In genomic region chr9:94002316-94003140, GRCh38 we compare ENCODE assay signal across 9 cellular contexts. TPM values are rescaled to one million over a fixed set of nuclear protein-coding genes. Genes with fewer than 3 reads are reported as not detected.
DNase-seq lines count a peak whose midpoint lies in the region; ATAC-seq and TF ChIP-seq lines count a peak whose summit lies in the region.
"Had no signal": no experiment of that assay in that cellular context is flagged by ENCODE, and none has a peak within 500 bp of the region (broad histone marks: within the 10 kb centered on the region; RNA-seq: fewer than 3 reads in every experiment).

No MANE protein-coding gene starts in this region.

- TF ChIP-seq CTCF in OCI-LY1 (IDR thresholded peaks at IDR 0.05; ENCODE audit: low read length): peak; percentile 79
- peak; percentile 70 for TF ChIP-seq CTCF in mesothelial cell of epicardium (IDR thresholded peaks at IDR 0.05; ENCODE audit: unreplicated experiment)

- no peak overlapping the region for H3K27ac ChIP-seq in OCI-LY1 (ENCODE audit: low read depth, low read length, poor library complexity, severe bottlenecking)

- no peak overlapping the region for H3K9ac ChIP-seq in OCI-LY1 (ENCODE audit: low read length)

- no peak overlapping the region for H3K4me3 ChIP-seq in OCI-LY1 (ENCODE audit: low read depth, low read length, poor library complexity, severe bottlenecking)

- H2AFZ ChIP-seq in OCI-LY1 (ENCODE audit: low read length): no peak overlapping the region

- peaks cover 4% of the 10 kb centered on the region for H3K9me3 Mint-ChIP-seq in activated CD4-positive, alpha-beta T cell treated with anti-CD3 and anti-CD28 coated beads, Interleukin-2, amount 10 ng/mL, durations not matched to agents 24 days and 14 days
- peaks cover 3% of the 10 kb centered on the region for H3K9me3 Mint-ChIP-seq in mesothelial cell of epicardium

- ATAC-seq in GM21576 (IDR thresholded peaks at IDR 0.05; ENCODE audit: unreplicated experiment) (no peak), HG03039 (IDR thresholded peaks at IDR 0.05; ENCODE audit: unreplicated experiment) (no peak)

- H3K27me3 Mint-ChIP-seq in activated CD4-positive, alpha-beta T cell treated with anti-CD3 and anti-CD28 coated beads, Interleukin-2, amount 10 ng/mL, durations not matched to agents 24 days and 14 days: peaks cover 16% of the 10 kb centered on the region
- H3K27me3 Mint-ChIP-seq in mesothelial cell of epicardium (ENCODE audit: low read depth): peaks cover 42% of the 10 kb centered on the region

- H3K4me1 Mint-ChIP-seq in activated CD4-positive, alpha-beta T cell treated with anti-CD3 and anti-CD28 coated beads, Interleukin-2, amount 10 ng/mL, durations not matched to agents 24 days and 14 days: no peaks in the 10 kb centered on the region
- H3K4me1 Mint-ChIP-seq in mesothelial cell of epicardium: no peaks in the 10 kb centered on the region
- H3K4me1 Mint-ChIP-seq: CD4-positive, alpha-beta memory T cell had no signal

- no peak overlapping the region for H3K27ac Mint-ChIP-seq in activated CD4-positive, alpha-beta T cell treated with anti-CD3 and anti-CD28 coated beads, Interleukin-2, amount 10 ng/mL, durations not matched to agents 24 days and 14 days
- no peak overlapping the region for H3K27ac Mint-ChIP-seq in mesothelial cell of epicardium
- H3K27ac Mint-ChIP-seq: CD4-positive, alpha-beta memory T cell had no signal

- no peak overlapping the region for H3K4me3 Mint-ChIP-seq in activated CD4-positive, alpha-beta T cell treated with anti-CD3 and anti-CD28 coated beads, Interleukin-2, amount 10 ng/mL, durations not matched to agents 24 days and 14 days
- H3K4me3 Mint-ChIP-seq in mesothelial cell of epicardium: no peak overlapping the region
- H3K4me3 Mint-ChIP-seq: CD4-positive, alpha-beta memory T cell had no signal

- H3K79me2 ChIP-seq in OCI-LY1 (ENCODE audit: insufficient read depth, low read length): no peaks in the 10 kb centered on the region

- no peaks in the 10 kb centered on the region for H3K4me1 ChIP-seq in OCI-LY1 (ENCODE audit: insufficient read depth, low read length, severe bottlenecking)

- H3K9me3 ChIP-seq in OCI-LY1 (ENCODE audit: low read length): no peaks in the 10 kb centered on the region

- no peaks in the 10 kb centered on the region for H3K36me3 ChIP-seq in OCI-LY1 (ENCODE audit: insufficient read depth, low read length)

- intact Hi-C loops in activated CD4-positive, alpha-beta T cell treated with anti-CD3 and anti-CD28 coated beads, Interleukin-2, amount 10 ng/mL, durations not matched to agents 24 days and 14 days (cut with micrococcal nuclease): no loop called here

- no peaks in the 10 kb centered on the region for H3K27me3 ChIP-seq in OCI-LY1 (ENCODE audit: insufficient read depth, low read length)

- H3K4me2 ChIP-seq in OCI-LY1 (ENCODE audit: low read length): no peak overlapping the region

- no peaks in the 10 kb centered on the region for H3K9me2 ChIP-seq in OCI-LY1 (ENCODE audit: low read depth, low read length)

- H4K20me1 ChIP-seq in OCI-LY1 (ENCODE audit: insufficient read depth, low read length): no peaks in the 10 kb centered on the region

- no peaks in the 10 kb centered on the region for H3K36me3 Mint-ChIP-seq in activated CD4-positive, alpha-beta T cell treated with anti-CD3 and anti-CD28 coated beads, Interleukin-2, amount 10 ng/mL, durations not matched to agents 24 days and 14 days (ENCODE audit: low read depth)
- H3K36me3 Mint-ChIP-seq in mesothelial cell of epicardium: no peaks in the 10 kb centered on the region
- H3K36me3 Mint-ChIP-seq: CD4-positive, alpha-beta memory T cell had no signal

- DNase-seq in activated CD4-positive, alpha-beta T cell treated with anti-CD3 and anti-CD28 coated beads, Interleukin-2, amount 10 ng/mL, durations not matched to agents 24 days and 14 days: peak; percentile 74
- no peak for DNase-seq in activated CD4-positive, alpha-beta T cell treated with anti-CD3 and anti-CD28 coated beads, Interleukin-2, amount 50 U/mL, for 4 hours
- peak; percentile 68 to 91 for DNase-seq in Kasumi-1 (lab: John Stamatoyannopoulos, UW)
- peak; percentile 58 for DNase-seq in cerebellar cortex (ENCODE audit: low spot score)
- DNase-seq in mesothelial cell of epicardium (ENCODE audit: low spot score in 2 of 2, unreplicated experiment in 2 of 2): peak in 1 of 2 experiments; percentile 45

- H3F3A ChIP-seq in OCI-LY1 (ENCODE audit: insufficient read depth, low read length): no peaks in the 10 kb centered on the region

RNA-seq across cellular contexts. Expression of gene BARX1, which starts 47.4 kb away (rescaled TPM):
- 0.50 and 0.61 TPM in 2 replicates for total RNA-seq in activated CD4-positive, alpha-beta T cell treated with anti-CD3 and anti-CD28 coated beads, Interleukin-2, amount 10 ng/mL, durations not matched to agents 24 days and 14 days
- total RNA-seq in mesothelial cell of epicardium: 0.16 TPM in 1 of 3 replicates, not detected in the others
- total RNA-seq: CD4-positive, alpha-beta memory T cell had no signal

Comparison
In these comparisons a context has a peak if more than half of its experiments do, and no peak if none do; other contexts are left out.
1. DNase-seq: peak in activated CD4-positive, alpha-beta T cell treated with anti-CD3 and anti-CD28 coated beads, Interleukin-2, amount 10 ng/mL, durations not matched to agents 24 days and 14 days (single experiment), Kasumi-1 (2 of 2) and cerebellar cortex (single experiment); none in activated CD4-positive, alpha-beta T cell treated with anti-CD3 and anti-CD28 coated beads, Interleukin-2, amount 50 U/mL, for 4 hours (0 of 2).